In genomic region chr16:86203557-86204275, GRCh38 we compare ENCODE assay signal across 24 cellular contexts.
DNase-seq lines count a peak whose midpoint lies in the region; ATAC-seq, FAIRE-seq and TF ChIP-seq lines count a peak whose summit lies in the region.
"Had no signal": no experiment of that assay in that cellular context is flagged by ENCODE, and none has a peak within 500 bp of the region (broad histone marks: within the 10 kb centered on the region; RNA-seq: fewer than 3 reads in every experiment).

No MANE protein-coding gene starts in this region.

- H3K23ac ChIP-seq in mesenchymal stem cell (ENCODE audit: low read length in 2 of 2) = peak overlapping the region in 1 of 2 experiments; percentile 20
- no peak overlapping the region for H3K23ac ChIP-seq in neuronal stem cell (ENCODE audit: low read depth, low read length, poor library complexity)

- H3K14ac ChIP-seq in mesenchymal stem cell (ENCODE audit: low read length in 2 of 2) = peak overlapping the region in 1 of 2 experiments; percentile 77
- no peak overlapping the region for H3K14ac ChIP-seq in neuronal stem cell (ENCODE audit: low read length)

- H3K79me2 ChIP-seq in K562 (ENCODE audit: control insufficient read depth, insufficient read depth, low read length) = no peaks in the 10 kb centered on the region

- POLR2A ChIA-PET in AG04450 (lab: Yijun Ruan, JAX) = no interaction called here
- POLR2A ChIA-PET in K562 (lab: Yijun Ruan, JAX) = interaction anchor here (0.8 kb wide), 1 partner anchor 365 kb away, joined by 3 read pairs; no protein-coding TSS in a partner anchor

- H3K27ac ChIP-seq in AG04450 (ENCODE audit: low read depth, low read length) (peak overlapping the region; percentile 11), K562 (ENCODE audit: extremely low read depth, low read depth, low read length) (no peak overlapping the region), mesenchymal stem cell (ENCODE audit: low read length, poor library complexity, severe bottlenecking) (no peak overlapping the region), neuronal stem cell (replicated peaks; ENCODE audit: low read length) (no peak overlapping the region), ascending aorta (no peak overlapping the region)
- H3K27ac ChIP-seq: A549 had no signal

- 5% methylated on average over 19 of the region's 19 CpGs for WGBS in K562 (ENCODE audit: insufficient coverage, low coverage, missing lambda C conversion rate)
- 93% methylated on average over 15 of the region's 19 CpGs for WGBS in mesenchymal stem cell
- no CpG with 5 or more reads among the region's 19 CpGs for WGBS in neuronal stem cell (ENCODE audit: extremely low coverage in 2 of 2, insufficient read length in 2 of 2, insufficient replicate concordance in 1 of 2), 2 donors

- H3K9me1 ChIP-seq in K562 (ENCODE audit: control insufficient read depth, insufficient read depth, low read length) = no peaks in the 10 kb centered on the region

- H2AFZ ChIP-seq in K562 (ENCODE audit: low read depth, low read length) (no peak overlapping the region), mesenchymal stem cell (ENCODE audit: low read depth, low read length) (no peak overlapping the region), neuronal stem cell (ENCODE audit: low read length) (no peak overlapping the region)
- H2AFZ ChIP-seq: GM23338 had no signal

- no peak for TF ChIP-seq POLR2A in K562 (conservative IDR thresholded peaks at IDR 0.05)

- H3K9ac ChIP-seq in K562 (ENCODE audit: insufficient read depth in 1 of 2, low read depth in 2 of 2, low read length in 2 of 2) (no peak overlapping the region), mesenchymal stem cell (ENCODE audit: low read length) (no peak overlapping the region), neuronal stem cell (ENCODE audit: low read depth, low read length, poor library complexity) (no peak overlapping the region)

- in situ Hi-C loops in K562 (cut with MboI) = no loop called here

- no peak for FAIRE-seq in K562 (lab: Jason Lieb, UNC)
- FAIRE-seq: A549, GM12891, GM18507, H54 had no signal

- H4K20me1 ChIP-seq in K562 (replicated peaks; ENCODE audit: control insufficient read depth, insufficient read depth, low read length) = no peaks in the 10 kb centered on the region

- H3K36me3 ChIP-seq in K562 (ENCODE audit: control insufficient read depth, insufficient read depth, low read length) (no peaks in the 10 kb centered on the region), mesenchymal stem cell (ENCODE audit: control insufficient read depth in 1 of 2, insufficient read depth in 2 of 2, low read depth in 1 of 2, low read length in 2 of 2) (no peaks in the 10 kb centered on the region), neuronal stem cell (replicated peaks in 1 of 2; ENCODE audit: control insufficient read depth in 2 of 2, insufficient read depth in 2 of 2, low read length in 2 of 2) (no peaks in the 10 kb centered on the region), ascending aorta (no peaks in the 10 kb centered on the region)
- H3K36me3 ChIP-seq: HAP-1 had no signal

- TF ChIP-seq CTCF in AG04450 (IDR thresholded peaks at IDR 0.05; ENCODE audit: low read depth, low read length) (no peak), K562 (IDR thresholded peaks at IDR 0.05 in 2 of 3, conservative IDR thresholded peaks at IDR 0.05 in 1 of 3; ENCODE audit: insufficient read depth in 2 of 3, low read depth in 1 of 3, low read length in 3 of 3) (no peak), ascending aorta (IDR thresholded peaks at IDR 0.05) (no peak)

- H3K4ac ChIP-seq in mesenchymal stem cell (ENCODE audit: low read depth in 1 of 2, low read length in 2 of 2) (peak overlapping the region in 1 of 2 experiments; percentile 27), neuronal stem cell (ENCODE audit: low read length) (no peak overlapping the region)

- TF ChIP-seq RAD21 in K562 (CRISPR knock-in tag; conservative IDR thresholded peaks at IDR 0.05 in 1 of 2, IDR thresholded peaks at IDR 0.05 in 1 of 2) = no peak

- CTCF ChIA-PET in AG04450 (lab: Charles Lee) (no interaction called here), K562 (lab: Yijun Ruan, JAX; ENCODE audit: low intra/inter-chr PET ratio) (no interaction called here)

- H4K8ac ChIP-seq in mesenchymal stem cell (ENCODE audit: low read length) (peak overlapping the region; percentile 12), neuronal stem cell (ENCODE audit: low read depth, low read length) (no peak overlapping the region)

- H2BK12ac ChIP-seq in mesenchymal stem cell (ENCODE audit: low read length in 2 of 2) = peak overlapping the region; percentile 41 to 54
- H2BK12ac ChIP-seq in neuronal stem cell (ENCODE audit: low read length) = no peak overlapping the region

- H3K4me3 ChIP-seq in AG04450 (ENCODE audit: low read depth, low read length) (no peak overlapping the region), K562 (no peak overlapping the region), mesenchymal stem cell (ENCODE audit: insufficient read depth in 1 of 2, low read depth in 1 of 2, low read length in 2 of 2) (no peak overlapping the region), neuronal stem cell (ENCODE audit: low read length in 2 of 2) (no peak overlapping the region), ascending aorta (no peak overlapping the region)
- H3K4me3 ChIP-seq: A549, GM23338, HAP-1 had no signal

- H3K27me3 ChIP-seq in AG04450 (ENCODE audit: control insufficient read depth, insufficient read depth, low read length) = no peaks in the 10 kb centered on the region
- H3K27me3 ChIP-seq in K562 (ENCODE audit: control insufficient read depth in 2 of 2, insufficient read depth in 2 of 2, low read length in 2 of 2) = peaks cover 31 to 43% of the 10 kb centered on the region in 2 experiments; a peak in 4 of 5 replicates
- peaks cover 27 to 68% of the 10 kb centered on the region in 2 experiments for H3K27me3 ChIP-seq in mesenchymal stem cell (ENCODE audit: control insufficient read depth in 1 of 2, insufficient read depth in 1 of 2, low read length in 2 of 2)
- peaks cover 0 to 34% (median 1%) of the 10 kb centered on the region in 3 experiments for H3K27me3 ChIP-seq in neuronal stem cell (ENCODE audit: control insufficient read depth in 3 of 3, insufficient read depth in 3 of 3, low read depth in 1 of 3, low read length in 3 of 3)
- no peaks in the 10 kb centered on the region for H3K27me3 ChIP-seq in ascending aorta

- intact Hi-C loops in K562 (cut with micrococcal nuclease) = no loop called here
- intact Hi-C loops in ascending aorta (cut with DNase I) = no loop called here

- no peak for TF ChIP-seq EP300 in K562 (IDR thresholded peaks at IDR 0.05; ENCODE audit: low read length)

- no peaks in the 10 kb centered on the region for H3K9me3 ChIP-seq in AG04450 (ENCODE audit: control insufficient read depth, insufficient read depth, low read length)
- no peaks in the 10 kb centered on the region for H3K9me3 ChIP-seq in K562 (replicated peaks; ENCODE audit: control insufficient read depth, insufficient read depth, low read depth, low read length)
- no peaks in the 10 kb centered on the region for H3K9me3 ChIP-seq in mesenchymal stem cell (ENCODE audit: control insufficient read depth, low read length)
- H3K9me3 ChIP-seq in neuronal stem cell (replicated peaks in 1 of 2; ENCODE audit: control insufficient read depth in 2 of 2, insufficient read depth in 1 of 2, low read depth in 1 of 2, low read length in 2 of 2) = no peaks in the 10 kb centered on the region
- no peaks in the 10 kb centered on the region for H3K9me3 ChIP-seq in ascending aorta
- H3K9me3 ChIP-seq: A549, HAP-1 had no signal

- DNase-seq in AG04450 (ENCODE audit: low read depth, low spot score) (no peak), K562 (ENCODE audit: extremely low read depth in 1 of 4, low spot score in 3 of 4) (no peak), mesenchymal stem cell (no peak), neuronal stem cell (ENCODE audit: low spot score) (no peak), activated gamma-delta T cell (lab: John Stamatoyannopoulos, UW) (no peak), ascending aorta (ENCODE audit: low spot score in 2 of 2) (no peak), T-helper 9 cell (no peak), NCI-H128 (lab: John Stamatoyannopoulos, UW; ENCODE audit: unreplicated experiment) (no peak)
- DNase-seq: 8988T; ACHN; C1 segment of cervical spinal cord; Calu3; CD4-positive, alpha-beta memory T cell; COR-L47; DMS53; DMS79 treated with DMSO at 0.1 percent for 48 hours; GF-D8; HFFc6 had no signal

- H3K79me1 ChIP-seq in mesenchymal stem cell (replicated peaks; ENCODE audit: low read length, poor library complexity, severe bottlenecking) (no peaks in the 10 kb centered on the region), neuronal stem cell (ENCODE audit: low read depth, low read length) (no peaks in the 10 kb centered on the region)

- H2AK5ac ChIP-seq in mesenchymal stem cell (ENCODE audit: low read length, severe bottlenecking) = no peak overlapping the region
- H2AK5ac ChIP-seq in neuronal stem cell (ENCODE audit: low read depth, low read length) = peak overlapping the region; percentile 36

- H3K4me1 ChIP-seq in K562 (replicated peaks in 1 of 2; ENCODE audit: control insufficient read depth in 2 of 2, insufficient read depth in 2 of 2, low read length in 2 of 2) (no peaks in the 10 kb centered on the region), mesenchymal stem cell (ENCODE audit: control insufficient read depth, insufficient read depth, low read depth, low read length) (no peaks in the 10 kb centered on the region), neuronal stem cell (ENCODE audit: control insufficient read depth in 2 of 2, insufficient read depth in 1 of 2, low read depth in 1 of 2, low read length in 2 of 2) (peaks cover 0 to 2% of the 10 kb centered on the region in 2 donors), ascending aorta (no peaks in the 10 kb centered on the region)
- H3K4me1 ChIP-seq: A549, HAP-1 had no signal

- H2BK15ac ChIP-seq in mesenchymal stem cell (ENCODE audit: low read depth, poor library complexity, severe bottlenecking) (peak overlapping the region; percentile 7), neuronal stem cell (ENCODE audit: low read length) (no peak overlapping the region)

- no peak overlapping the region for H2BK5ac ChIP-seq in mesenchymal stem cell (ENCODE audit: low read depth, low read length, poor library complexity, severe bottlenecking)
- no peak overlapping the region for H2BK5ac ChIP-seq in neuronal stem cell (ENCODE audit: low read length)

- H3K18ac ChIP-seq in mesenchymal stem cell (ENCODE audit: low read depth in 1 of 2, low read length in 2 of 2) = peak overlapping the region in 1 of 2 experiments; percentile 72
- H3K18ac ChIP-seq in neuronal stem cell (ENCODE audit: low read length) = no peak overlapping the region

- H4K91ac ChIP-seq in mesenchymal stem cell (ENCODE audit: low read length) (peak overlapping the region; percentile 67), neuronal stem cell (ENCODE audit: low read depth, low read length, poor library complexity) (no peak overlapping the region)

- BruUV-seq in K562 (replicated peaks; lab: Mats Ljungman, UMichigan) = no TSS peak

- H3K4me2 ChIP-seq in K562 (ENCODE audit: insufficient read depth, low read length) (no peak overlapping the region), mesenchymal stem cell (ENCODE audit: low read length, poor library complexity, severe bottlenecking) (no peak overlapping the region), neuronal stem cell (ENCODE audit: insufficient read depth, low read length, poor library complexity, severe bottlenecking) (no peak overlapping the region)
- H3K4me2 ChIP-seq: A549, GM23338 had no signal

- H2BK120ac ChIP-seq in mesenchymal stem cell (ENCODE audit: low read depth, low read length) = no peak overlapping the region
- no peak overlapping the region for H2BK120ac ChIP-seq in neuronal stem cell (ENCODE audit: low read depth, low read length)

- no peak for ATAC-seq in K562
- ATAC-seq: A549, GM23338 had no signal
